23 cellular contexts compared by ENCODE assay signal in genomic region chr1:232489256-232489655, GRCh38.
"Had no signal": no experiment of that assay in that cellular context is flagged by ENCODE, and none has a peak within 500 bp of the region (broad histone marks: within the 10 kb centered on the region; RNA-seq: fewer than 3 reads in every experiment).

No MANE protein-coding gene starts in this region.

- DNase-seq: Karpas-422, KG1, MG63, NCI-H1092, NCI-H1105 treated with DMSO at 0.1 percent for 48 hours, NCI-H1417 treated with DMSO at 0.1 percent for 48 hours, NCI-H146, NCI-H1694 treated with DMSO at 0.1 percent for 48 hours, NCI-H1930, NCI-H2081, NCI-H2107, NCI-H2227 treated with DMSO at 0.1 percent for 48 hours, NCI-H524, NCI-H69, NCI-H774, PC-3, SHP77 treated with DMSO at 0.1 percent for 48 hours, SJCRH30, T-helper 1 cell, T-helper 17 cell had no signal

- H3K4me1 ChIP-seq: SJCRH30 had no signal

- H3K9me3 ChIP-seq: MG63, SJCRH30 had no signal

- H3K36me3 ChIP-seq: SJCRH30 had no signal

- H3K27ac ChIP-seq: SJCRH30 had no signal

- H3K4me3 ChIP-seq: MG63, SJCRH30 had no signal

- H3K27me3 ChIP-seq: MG63, SJCRH30 had no signal

- ATAC-seq: Panc1, PC-3, Right ventricle myocardium inferior, SK-N-SH treated with all-trans-retinoic acid at 6 μM for 48 hours, T-helper 17 cell had no signal
